In genomic region chr1:170071378-170071777, GRCh38 we compare ENCODE assay signal across 18 cellular contexts.
"Had no signal": no experiment of that assay in that cellular context is flagged by ENCODE, and none has a peak within 500 bp of the region (broad histone marks: within the 10 kb centered on the region; RNA-seq: fewer than 3 reads in every experiment).

No MANE protein-coding gene starts in this region.

- ATAC-seq: foreskin keratinocyte; heart left ventricle; naive thymus-derived CD4-positive, alpha-beta T cell; psoas muscle; sciatic nerve had no signal

- H3K27me3 Mint-ChIP-seq: naive thymus-derived CD4-positive, alpha-beta T cell had no signal

- FAIRE-seq: endothelial cell of umbilical vein, islet of Langerhans had no signal

- H3K27ac Mint-ChIP-seq: activated naive CD4-positive, alpha-beta T cell treated with anti-CD3 and anti-CD28 coated beads for 36 hours had no signal

- H3K36me3 ChIP-seq: adrenal gland had no signal

- H3K9me3 ChIP-seq: adrenal gland, psoas muscle had no signal

- H3K4me3 ChIP-seq: adrenal gland, coronary artery, heart left ventricle, psoas muscle had no signal

- DNase-seq: activated CD4-positive, alpha-beta T cell treated with anti-CD3 and anti-CD28 coated beads for 4 hours; activated naive CD4-positive, alpha-beta T cell treated with anti-CD3 and anti-CD28 coated beads for 36 hours; adrenal gland; caudate nucleus; effector CD4-positive, alpha-beta T cell; foreskin keratinocyte; heart left ventricle; naive thymus-derived CD4-positive, alpha-beta T cell; psoas muscle; stimulated activated CD4-positive, alpha-beta T cell treated with anti-CD3 and anti-CD28 coated beads, Interleukin-2, amount 100 ng/mL, for 24 hours; stimulated activated naive CD4-positive, alpha-beta T cell treated with Interleukin-2 at 50 U/mL for 16 hours; T1000; trophoblast cell had no signal

- H3K4me3 Mint-ChIP-seq: activated naive CD4-positive, alpha-beta T cell treated with anti-CD3 and anti-CD28 coated beads for 36 hours had no signal

- H3K9me3 Mint-ChIP-seq: activated naive CD4-positive, alpha-beta T cell treated with anti-CD3 and anti-CD28 coated beads for 36 hours; naive thymus-derived CD4-positive, alpha-beta T cell had no signal

- H3K27ac ChIP-seq: adrenal gland, coronary artery, foreskin keratinocyte, heart left ventricle, psoas muscle, VCaP had no signal

- H3K27me3 ChIP-seq: adrenal gland, foreskin keratinocyte, heart left ventricle had no signal
